Comparison of ENCODE assay signal across 13 cellular contexts in the genomic region with DNA sequence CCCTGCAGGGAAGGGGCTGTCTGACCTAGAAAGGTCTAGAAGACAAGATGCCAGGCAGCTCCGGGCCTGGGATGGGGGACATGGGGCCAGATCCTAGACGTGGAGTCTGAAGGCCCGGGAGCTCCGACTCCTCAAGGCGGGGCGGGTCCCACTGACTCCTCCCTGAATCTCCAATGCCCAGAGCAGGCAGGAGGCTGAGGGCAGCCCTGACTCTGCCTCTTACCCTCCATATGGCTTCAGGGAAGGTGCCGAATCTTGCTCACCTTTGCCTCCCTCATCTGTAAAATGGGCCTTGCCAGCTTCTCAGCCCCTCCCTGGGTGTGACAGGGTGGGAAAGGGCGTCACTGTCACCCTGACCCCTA. TPM values are rescaled to one million over a fixed set of nuclear protein-coding genes. Genes with fewer than 3 reads are reported as not detected.
DNase-seq lines count a peak whose midpoint lies in the region; ATAC-seq and TF ChIP-seq lines count a peak whose summit lies in the region.
"Had no signal": no experiment of that assay in that cellular context is flagged by ENCODE, and none has a peak within 500 bp of the region (broad histone marks: within the 10 kb centered on the region; RNA-seq: fewer than 3 reads in every experiment).

No MANE protein-coding gene starts in this region.

- intact Hi-C loops in heart right ventricle (cut with DNase I): no loop called here
- intact Hi-C loops in sigmoid colon (cut with DNase I): no loop called here

- no peak for TF ChIP-seq POLR2A in sigmoid colon (IDR thresholded peaks at IDR 0.05)

- TF ChIP-seq EP300 in sigmoid colon (IDR thresholded peaks at IDR 0.05): no peak

- POLR2A ChIA-PET in RWPE1 (lab: Yijun Ruan, JAX; ENCODE audit: low non-redundant PET): no interaction called here

- H3K36me3 ChIP-seq in heart right ventricle (peaks cover 0 to 100% (median 16%) of the 10 kb centered on the region in 9 donors), sigmoid colon (peaks cover 5 to 40% (median 18%) of the 10 kb centered on the region in 4 donors)
- H3K36me3 ChIP-seq: SJCRH30, WERI-Rb-1 had no signal

- DNase-seq in AG10803 (ENCODE audit: low read depth): peak; percentile 68
- DNase-seq in RWPE1 (ENCODE audit: low spot score): no peak
- DNase-seq in heart right ventricle: no peak
- no peak for DNase-seq in sigmoid colon
- DNase-seq in ecto neural progenitor cell (ENCODE audit: low spot score): no peak
- DNase-seq: activated T-cell treated with anti-CD3 and anti-CD28 coated beads, Interleukin-2, amount 50 U/mL, for 1 hour; MV-4-11; NCI-H510A; SJCRH30; WERI-Rb-1 had no signal

- H3K9me3 ChIP-seq in heart right ventricle: no peaks in the 10 kb centered on the region
- H3K9me3 ChIP-seq in sigmoid colon: no peaks in the 10 kb centered on the region
- H3K9me3 ChIP-seq: SJCRH30 had no signal

- H3K27me3 ChIP-seq in heart right ventricle (no peaks in the 10 kb centered on the region), sigmoid colon (no peaks in the 10 kb centered on the region)
- H3K27me3 ChIP-seq: SJCRH30 had no signal

- CTCF ChIA-PET in RWPE1 (lab: Yijun Ruan, JAX): interaction anchor here (1.1 to 1.3 kb wide), 2 partner anchors 9 to 16 kb away, joined by 3 to 4 read pairs; no protein-coding TSS in a partner anchor

- 69 to 79% methylated on average over 8 of the region's 8 CpGs for WGBS in heart right ventricle, 2 donors
- 67 to 80% methylated on average over 8 of the region's 8 CpGs for WGBS in sigmoid colon, 2 donors

- H3K4me1 ChIP-seq in heart right ventricle (peaks cover 0 to 75% (median 25%) of the 10 kb centered on the region in 9 donors), sigmoid colon (peaks cover 0 to 15% (median under 1%) of the 10 kb centered on the region in 4 donors)

- ATAC-seq in heart right ventricle (no peak), GM18520 (IDR thresholded peaks at IDR 0.05; ENCODE audit: unreplicated experiment) (no peak), HG02970 (IDR thresholded peaks at IDR 0.05; ENCODE audit: low FRiP score, unreplicated experiment) (no peak), GM19023 (IDR thresholded peaks at IDR 0.05; ENCODE audit: unreplicated experiment) (no peak)

- TF ChIP-seq CTCF in AG10803 (conservative IDR thresholded peaks at IDR 0.05; ENCODE audit: low read length) (no peak), RWPE1 (conservative IDR thresholded peaks at IDR 0.05; ENCODE audit: low read depth) (no peak), heart right ventricle (IDR thresholded peaks at IDR 0.05) (no peak), sigmoid colon (IDR thresholded peaks at IDR 0.05) (no peak)

- H3K27ac ChIP-seq in RWPE1 (peak overlapping the region; percentile 95), heart right ventricle (peak overlapping the region in 8 of 10 donors; percentile 13 to 81 (median 60)), sigmoid colon (peak overlapping the region; percentile 8 to 38 (median 26))
- H3K27ac ChIP-seq: SJCRH30, WERI-Rb-1 had no signal

- no peak overlapping the region for H3K4me3 ChIP-seq in AG10803 (ENCODE audit: low read length)
- H3K4me3 ChIP-seq in heart right ventricle: no peak overlapping the region
- H3K4me3 ChIP-seq in sigmoid colon: no peak overlapping the region
- H3K4me3 ChIP-seq: SJCRH30 had no signal

RNA-seq across cellular contexts. Expression of gene VASN, which starts 14.8 kb away (rescaled TPM):
- total RNA-seq in heart right ventricle: 10 to 100 TPM in 1 of 10 donors, 1 to 10 TPM in 9; 3.1 to 14.7 (median 5.8) TPM
- 10 to 100 TPM in 1 of 2 donors, 1 to 10 TPM in 1; 7.7 to 27.9 TPM for polyA plus RNA-seq in heart right ventricle
- 10 to 100 TPM in 1 of 4 donors, 1 to 10 TPM in 3; 7.1 to 10.2 (median 8.3) TPM for total RNA-seq in sigmoid colon
- polyA plus RNA-seq in sigmoid colon: 1 to 10 TPM in 2 of 3 donors, under 1 TPM in 1; 0.46 to 4.2 (median 2.4) TPM

RNA-seq across cellular contexts. Expression of gene CORO7, which starts 30.0 kb away (rescaled TPM):
- 10 to 100 TPM in 5 of 10 donors, 1 to 10 TPM in 5; 6.5 to 21.8 (median 10.1) TPM for total RNA-seq in heart right ventricle
- polyA plus RNA-seq in heart right ventricle: 10 to 100 TPM; 11.9 to 17.0 TPM
- total RNA-seq in sigmoid colon: 10 to 100 TPM; 10.0 to 34.6 (median 19.1) TPM
- 10 to 100 TPM; 10.8 to 43.4 (median 12.5) TPM for polyA plus RNA-seq in sigmoid colon

RNA-seq across cellular contexts. Expression of gene PAM16, which starts 35.3 kb away (rescaled TPM):
- total RNA-seq in heart right ventricle: 10 to 100 TPM; 44.2 to 75.0 (median 55.6) TPM
- 100 to 1,000 TPM; 136 to 288 TPM for polyA plus RNA-seq in heart right ventricle
- 10 to 100 TPM; 36.7 to 52.7 (median 43.6) TPM for total RNA-seq in sigmoid colon
- 10 to 100 TPM; 36.0 to 57.0 (median 49.0) TPM for polyA plus RNA-seq in sigmoid colon

RNA-seq across cellular contexts. Expression of gene DNAJA3, which starts 39.2 kb away (rescaled TPM):
- total RNA-seq in heart right ventricle (10 to 100 TPM; 51.4 to 76.7 (median 72.5) TPM), sigmoid colon (10 to 100 TPM; 41.3 to 47.4 (median 44.4) TPM)
- polyA plus RNA-seq in heart right ventricle (10 to 100 TPM; 29.0 to 52.1 TPM), sigmoid colon (10 to 100 TPM; 28.2 to 53.3 (median 35.6) TPM)

Comparison
In these comparisons a context has a peak if more than half of its experiments do, and no peak if none do; other contexts are left out.
1. H3K27ac ChIP-seq: peak in every context shown above with its lines; median percentile 95 in RWPE1; 60 in heart right ventricle; 26 in sigmoid colon.